1 cellular context compared by ENCODE assay signal in the genomic region with DNA sequence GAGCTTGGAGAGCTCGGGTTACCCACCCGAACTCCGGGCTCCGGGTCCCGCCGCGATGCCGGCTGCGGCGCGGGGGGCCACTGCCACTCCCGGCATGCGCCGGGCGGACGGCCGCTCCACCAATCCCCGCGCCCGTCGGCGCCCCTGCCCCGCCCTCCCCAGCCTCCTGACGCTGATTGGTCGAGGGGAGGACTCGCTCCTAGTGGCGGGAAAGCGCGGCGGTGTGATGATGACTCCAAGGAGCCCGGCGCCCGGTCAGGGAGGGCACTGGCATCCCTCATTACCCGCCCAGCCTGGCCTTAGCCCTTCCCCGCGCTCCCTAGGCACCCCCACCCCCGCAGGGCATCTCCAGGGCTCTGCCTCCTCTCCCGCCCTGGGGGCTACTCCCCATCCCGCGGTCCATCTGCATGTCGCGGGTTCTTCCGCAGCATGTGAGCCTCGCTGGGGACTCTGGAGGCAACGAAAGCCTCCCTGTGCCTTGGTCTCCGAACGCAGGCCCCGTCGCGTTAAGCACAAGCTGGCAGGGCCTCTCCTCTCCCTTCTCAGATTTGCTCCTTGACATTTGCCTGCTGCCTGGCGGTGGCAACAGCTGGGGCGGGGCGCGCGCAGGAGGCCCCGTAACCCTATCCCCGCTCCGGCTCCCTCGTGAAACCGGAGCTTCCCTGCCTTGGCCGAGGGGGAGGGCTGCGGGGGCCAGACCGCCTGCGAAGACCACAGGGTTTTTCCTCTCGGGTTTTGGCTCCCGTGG.
A peak's percentile ranks its signal among the peaks of the same experiment; 100 is the strongest.
TF ChIP-seq lines count a peak whose summit lies in the region.

No MANE protein-coding gene starts in this region.

TF ChIP-seq in WTC11, 78 proteins besides CTCF, POLR2A, EP300 and RAD21 (continued from another document and continues in another):
- TF ChIP-seq, protein P1, sequence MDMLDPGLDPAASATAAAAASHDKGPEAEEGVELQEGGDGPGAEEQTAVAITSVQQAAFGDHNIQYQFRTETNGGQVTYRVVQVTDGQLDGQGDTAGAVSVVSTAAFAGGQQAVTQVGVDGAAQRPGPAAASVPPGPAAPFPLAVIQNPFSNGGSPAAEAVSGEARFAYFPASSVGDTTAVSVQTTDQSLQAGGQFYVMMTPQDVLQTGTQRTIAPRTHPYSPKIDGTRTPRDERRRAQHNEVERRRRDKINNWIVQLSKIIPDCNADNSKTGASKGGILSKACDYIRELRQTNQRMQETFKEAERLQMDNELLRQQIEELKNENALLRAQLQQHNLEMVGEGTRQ (CRISPR knock-in tag; IDR thresholded peaks at IDR 0.05) = no peak
- no peak for TF ChIP-seq JAZF1 (CRISPR knock-in tag; IDR thresholded peaks at IDR 0.05)
- no peak for TF ChIP-seq ZNF423 (CRISPR knock-in tag; IDR thresholded peaks at IDR 0.05)
- TF ChIP-seq TEAD4 (CRISPR knock-in tag; IDR thresholded peaks at IDR 0.05) = peak; percentile 61
- no peak for TF ChIP-seq ZNF416 (CRISPR knock-in tag; IDR thresholded peaks at IDR 0.05)
- TF ChIP-seq IRF2 (CRISPR knock-in tag; IDR thresholded peaks at IDR 0.05; ENCODE audit: borderline replicate concordance, low read depth) = no peak
- TF ChIP-seq RORB (CRISPR knock-in tag; IDR thresholded peaks at IDR 0.05) = no peak
- TF ChIP-seq ETV6 (CRISPR knock-in tag; IDR thresholded peaks at IDR 0.05) = peak; percentile 92
- TF ChIP-seq, protein P2, sequence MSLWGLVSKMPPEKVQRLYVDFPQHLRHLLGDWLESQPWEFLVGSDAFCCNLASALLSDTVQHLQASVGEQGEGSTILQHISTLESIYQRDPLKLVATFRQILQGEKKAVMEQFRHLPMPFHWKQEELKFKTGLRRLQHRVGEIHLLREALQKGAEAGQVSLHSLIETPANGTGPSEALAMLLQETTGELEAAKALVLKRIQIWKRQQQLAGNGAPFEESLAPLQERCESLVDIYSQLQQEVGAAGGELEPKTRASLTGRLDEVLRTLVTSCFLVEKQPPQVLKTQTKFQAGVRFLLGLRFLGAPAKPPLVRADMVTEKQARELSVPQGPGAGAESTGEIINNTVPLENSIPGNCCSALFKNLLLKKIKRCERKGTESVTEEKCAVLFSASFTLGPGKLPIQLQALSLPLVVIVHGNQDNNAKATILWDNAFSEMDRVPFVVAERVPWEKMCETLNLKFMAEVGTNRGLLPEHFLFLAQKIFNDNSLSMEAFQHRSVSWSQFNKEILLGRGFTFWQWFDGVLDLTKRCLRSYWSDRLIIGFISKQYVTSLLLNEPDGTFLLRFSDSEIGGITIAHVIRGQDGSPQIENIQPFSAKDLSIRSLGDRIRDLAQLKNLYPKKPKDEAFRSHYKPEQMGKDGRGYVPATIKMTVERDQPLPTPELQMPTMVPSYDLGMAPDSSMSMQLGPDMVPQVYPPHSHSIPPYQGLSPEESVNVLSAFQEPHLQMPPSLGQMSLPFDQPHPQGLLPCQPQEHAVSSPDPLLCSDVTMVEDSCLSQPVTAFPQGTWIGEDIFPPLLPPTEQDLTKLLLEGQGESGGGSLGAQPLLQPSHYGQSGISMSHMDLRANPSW (CRISPR knock-in tag; conservative IDR thresholded peaks at IDR 0.05; ENCODE audit: low read depth) = no peak; the same call in 1 of the 2 replicates
- TF ChIP-seq, protein P3, sequence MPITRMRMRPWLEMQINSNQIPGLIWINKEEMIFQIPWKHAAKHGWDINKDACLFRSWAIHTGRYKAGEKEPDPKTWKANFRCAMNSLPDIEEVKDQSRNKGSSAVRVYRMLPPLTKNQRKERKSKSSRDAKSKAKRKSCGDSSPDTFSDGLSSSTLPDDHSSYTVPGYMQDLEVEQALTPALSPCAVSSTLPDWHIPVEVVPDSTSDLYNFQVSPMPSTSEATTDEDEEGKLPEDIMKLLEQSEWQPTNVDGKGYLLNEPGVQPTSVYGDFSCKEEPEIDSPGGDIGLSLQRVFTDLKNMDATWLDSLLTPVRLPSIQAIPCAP (CRISPR knock-in tag; IDR thresholded peaks at IDR 0.05) = peak; percentile 85; the same call in 1 of the 2 replicates
- no peak for TF ChIP-seq PRRX2 (CRISPR knock-in tag; IDR thresholded peaks at IDR 0.05)
- TF ChIP-seq ZNF138 (CRISPR knock-in tag; conservative IDR thresholded peaks at IDR 0.05) = peak; percentile 61; the same call in 1 of the 2 replicates
- TF ChIP-seq, protein P4, sequence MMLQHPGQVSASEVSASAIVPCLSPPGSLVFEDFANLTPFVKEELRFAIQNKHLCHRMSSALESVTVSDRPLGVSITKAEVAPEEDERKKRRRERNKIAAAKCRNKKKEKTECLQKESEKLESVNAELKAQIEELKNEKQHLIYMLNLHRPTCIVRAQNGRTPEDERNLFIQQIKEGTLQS (CRISPR knock-in tag; conservative IDR thresholded peaks at IDR 0.05) = no peak
- no peak for TF ChIP-seq OVOL2 (CRISPR knock-in tag; IDR thresholded peaks at IDR 0.05; ENCODE audit: borderline replicate concordance)
- 0 out of 2 replicates have a peak, but pooled peaks have one; percentile 10 for TF ChIP-seq ZNF317 (CRISPR knock-in tag; IDR thresholded peaks at IDR 0.05; ENCODE audit: borderline replicate concordance, low read depth)
- TF ChIP-seq, protein P5, sequence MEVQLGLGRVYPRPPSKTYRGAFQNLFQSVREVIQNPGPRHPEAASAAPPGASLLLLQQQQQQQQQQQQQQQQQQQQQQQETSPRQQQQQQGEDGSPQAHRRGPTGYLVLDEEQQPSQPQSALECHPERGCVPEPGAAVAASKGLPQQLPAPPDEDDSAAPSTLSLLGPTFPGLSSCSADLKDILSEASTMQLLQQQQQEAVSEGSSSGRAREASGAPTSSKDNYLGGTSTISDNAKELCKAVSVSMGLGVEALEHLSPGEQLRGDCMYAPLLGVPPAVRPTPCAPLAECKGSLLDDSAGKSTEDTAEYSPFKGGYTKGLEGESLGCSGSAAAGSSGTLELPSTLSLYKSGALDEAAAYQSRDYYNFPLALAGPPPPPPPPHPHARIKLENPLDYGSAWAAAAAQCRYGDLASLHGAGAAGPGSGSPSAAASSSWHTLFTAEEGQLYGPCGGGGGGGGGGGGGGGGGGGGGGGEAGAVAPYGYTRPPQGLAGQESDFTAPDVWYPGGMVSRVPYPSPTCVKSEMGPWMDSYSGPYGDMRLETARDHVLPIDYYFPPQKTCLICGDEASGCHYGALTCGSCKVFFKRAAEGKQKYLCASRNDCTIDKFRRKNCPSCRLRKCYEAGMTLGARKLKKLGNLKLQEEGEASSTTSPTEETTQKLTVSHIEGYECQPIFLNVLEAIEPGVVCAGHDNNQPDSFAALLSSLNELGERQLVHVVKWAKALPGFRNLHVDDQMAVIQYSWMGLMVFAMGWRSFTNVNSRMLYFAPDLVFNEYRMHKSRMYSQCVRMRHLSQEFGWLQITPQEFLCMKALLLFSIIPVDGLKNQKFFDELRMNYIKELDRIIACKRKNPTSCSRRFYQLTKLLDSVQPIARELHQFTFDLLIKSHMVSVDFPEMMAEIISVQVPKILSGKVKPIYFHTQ (CRISPR knock-in tag; IDR thresholded peaks at IDR 0.05) = no peak
- peak; percentile 93 for TF ChIP-seq SMAD3 (CRISPR knock-in tag; IDR thresholded peaks at IDR 0.05; ENCODE audit: borderline replicate concordance)
- TF ChIP-seq, protein P6, sequence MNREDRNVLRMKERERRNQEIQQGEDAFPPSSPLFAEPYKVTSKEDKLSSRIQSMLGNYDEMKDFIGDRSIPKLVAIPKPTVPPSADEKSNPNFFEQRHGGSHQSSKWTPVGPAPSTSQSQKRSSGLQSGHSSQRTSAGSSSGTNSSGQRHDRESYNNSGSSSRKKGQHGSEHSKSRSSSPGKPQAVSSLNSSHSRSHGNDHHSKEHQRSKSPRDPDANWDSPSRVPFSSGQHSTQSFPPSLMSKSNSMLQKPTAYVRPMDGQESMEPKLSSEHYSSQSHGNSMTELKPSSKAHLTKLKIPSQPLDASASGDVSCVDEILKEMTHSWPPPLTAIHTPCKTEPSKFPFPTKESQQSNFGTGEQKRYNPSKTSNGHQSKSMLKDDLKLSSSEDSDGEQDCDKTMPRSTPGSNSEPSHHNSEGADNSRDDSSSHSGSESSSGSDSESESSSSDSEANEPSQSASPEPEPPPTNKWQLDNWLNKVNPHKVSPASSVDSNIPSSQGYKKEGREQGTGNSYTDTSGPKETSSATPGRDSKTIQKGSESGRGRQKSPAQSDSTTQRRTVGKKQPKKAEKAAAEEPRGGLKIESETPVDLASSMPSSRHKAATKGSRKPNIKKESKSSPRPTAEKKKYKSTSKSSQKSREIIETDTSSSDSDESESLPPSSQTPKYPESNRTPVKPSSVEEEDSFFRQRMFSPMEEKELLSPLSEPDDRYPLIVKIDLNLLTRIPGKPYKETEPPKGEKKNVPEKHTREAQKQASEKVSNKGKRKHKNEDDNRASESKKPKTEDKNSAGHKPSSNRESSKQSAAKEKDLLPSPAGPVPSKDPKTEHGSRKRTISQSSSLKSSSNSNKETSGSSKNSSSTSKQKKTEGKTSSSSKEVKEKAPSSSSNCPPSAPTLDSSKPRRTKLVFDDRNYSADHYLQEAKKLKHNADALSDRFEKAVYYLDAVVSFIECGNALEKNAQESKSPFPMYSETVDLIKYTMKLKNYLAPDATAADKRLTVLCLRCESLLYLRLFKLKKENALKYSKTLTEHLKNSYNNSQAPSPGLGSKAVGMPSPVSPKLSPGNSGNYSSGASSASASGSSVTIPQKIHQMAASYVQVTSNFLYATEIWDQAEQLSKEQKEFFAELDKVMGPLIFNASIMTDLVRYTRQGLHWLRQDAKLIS (CRISPR knock-in tag; IDR thresholded peaks at IDR 0.05; ENCODE audit: borderline replicate concordance) = 0 out of 2 replicates have a peak, but pooled peaks have one; percentile 24
- TF ChIP-seq FOXJ3 (CRISPR knock-in tag; IDR thresholded peaks at IDR 0.05; ENCODE audit: borderline replicate concordance) = peak; percentile 91
- peak; percentile 92 for TF ChIP-seq NFYB (CRISPR knock-in tag; conservative IDR thresholded peaks at IDR 0.05; ENCODE audit: low read depth)
- TF ChIP-seq, protein P7, sequence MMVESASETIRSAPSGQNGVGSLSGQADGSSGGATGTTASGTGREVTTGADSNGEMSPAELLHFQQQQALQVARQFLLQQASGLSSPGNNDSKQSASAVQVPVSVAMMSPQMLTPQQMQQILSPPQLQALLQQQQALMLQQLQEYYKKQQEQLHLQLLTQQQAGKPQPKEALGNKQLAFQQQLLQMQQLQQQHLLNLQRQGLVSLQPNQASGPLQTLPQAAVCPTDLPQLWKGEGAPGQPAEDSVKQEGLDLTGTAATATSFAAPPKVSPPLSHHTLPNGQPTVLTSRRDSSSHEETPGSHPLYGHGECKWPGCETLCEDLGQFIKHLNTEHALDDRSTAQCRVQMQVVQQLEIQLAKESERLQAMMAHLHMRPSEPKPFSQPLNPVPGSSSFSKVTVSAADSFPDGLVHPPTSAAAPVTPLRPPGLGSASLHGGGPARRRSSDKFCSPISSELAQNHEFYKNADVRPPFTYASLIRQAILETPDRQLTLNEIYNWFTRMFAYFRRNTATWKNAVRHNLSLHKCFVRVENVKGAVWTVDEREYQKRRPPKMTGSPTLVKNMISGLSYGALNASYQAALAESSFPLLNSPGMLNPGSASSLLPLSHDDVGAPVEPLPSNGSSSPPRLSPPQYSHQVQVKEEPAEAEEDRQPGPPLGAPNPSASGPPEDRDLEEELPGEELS (CRISPR knock-in tag; IDR thresholded peaks at IDR 0.05) = peak; percentile 95
- peak; percentile 90 for TF ChIP-seq JUN (CRISPR knock-in tag; IDR thresholded peaks at IDR 0.05)
- TF ChIP-seq, protein P8, sequence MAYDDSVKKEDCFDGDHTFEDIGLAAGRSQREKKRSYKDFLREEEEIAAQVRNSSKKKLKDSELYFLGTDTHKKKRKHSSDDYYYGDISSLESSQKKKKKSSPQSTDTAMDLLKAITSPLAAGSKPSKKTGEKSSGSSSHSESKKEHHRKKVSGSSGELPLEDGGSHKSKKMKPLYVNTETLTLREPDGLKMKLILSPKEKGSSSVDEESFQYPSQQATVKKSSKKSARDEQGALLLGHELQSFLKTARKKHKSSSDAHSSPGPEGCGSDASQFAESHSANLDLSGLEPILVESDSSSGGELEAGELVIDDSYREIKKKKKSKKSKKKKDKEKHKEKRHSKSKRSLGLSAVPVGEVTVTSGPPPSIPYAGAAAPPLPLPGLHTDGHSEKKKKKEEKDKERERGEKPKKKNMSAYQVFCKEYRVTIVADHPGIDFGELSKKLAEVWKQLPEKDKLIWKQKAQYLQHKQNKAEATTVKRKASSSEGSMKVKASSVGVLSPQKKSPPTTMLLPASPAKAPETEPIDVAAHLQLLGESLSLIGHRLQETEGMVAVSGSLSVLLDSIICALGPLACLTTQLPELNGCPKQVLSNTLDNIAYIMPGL (CRISPR knock-in tag; IDR thresholded peaks at IDR 0.05) = peak; percentile 65; the same call in 1 of the 2 replicates
- TF ChIP-seq CBFB (CRISPR knock-in tag; IDR thresholded peaks at IDR 0.05; ENCODE audit: low read depth) = 0 out of 2 replicates have a peak, but pooled peaks have one; percentile 31
- TF ChIP-seq ZNF396 (CRISPR knock-in tag; IDR thresholded peaks at IDR 0.05; ENCODE audit: borderline replicate concordance) = no peak
- no peak for TF ChIP-seq HMGA2 (CRISPR knock-in tag; IDR thresholded peaks at IDR 0.05)
- TF ChIP-seq, protein P9, sequence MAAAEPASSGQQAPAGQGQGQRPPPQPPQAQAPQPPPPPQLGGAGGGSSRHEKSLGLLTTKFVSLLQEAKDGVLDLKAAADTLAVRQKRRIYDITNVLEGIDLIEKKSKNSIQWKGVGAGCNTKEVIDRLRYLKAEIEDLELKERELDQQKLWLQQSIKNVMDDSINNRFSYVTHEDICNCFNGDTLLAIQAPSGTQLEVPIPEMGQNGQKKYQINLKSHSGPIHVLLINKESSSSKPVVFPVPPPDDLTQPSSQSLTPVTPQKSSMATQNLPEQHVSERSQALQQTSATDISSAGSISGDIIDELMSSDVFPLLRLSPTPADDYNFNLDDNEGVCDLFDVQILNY (CRISPR knock-in tag; IDR thresholded peaks at IDR 0.05) = peak; percentile 97
- no peak for TF ChIP-seq NFATC4 (CRISPR knock-in tag; IDR thresholded peaks at IDR 0.05)
- TF ChIP-seq NFE2L1 (CRISPR knock-in tag; IDR thresholded peaks at IDR 0.05) = no peak; the same call in 1 of the 2 replicates
- TF ChIP-seq, protein P10, sequence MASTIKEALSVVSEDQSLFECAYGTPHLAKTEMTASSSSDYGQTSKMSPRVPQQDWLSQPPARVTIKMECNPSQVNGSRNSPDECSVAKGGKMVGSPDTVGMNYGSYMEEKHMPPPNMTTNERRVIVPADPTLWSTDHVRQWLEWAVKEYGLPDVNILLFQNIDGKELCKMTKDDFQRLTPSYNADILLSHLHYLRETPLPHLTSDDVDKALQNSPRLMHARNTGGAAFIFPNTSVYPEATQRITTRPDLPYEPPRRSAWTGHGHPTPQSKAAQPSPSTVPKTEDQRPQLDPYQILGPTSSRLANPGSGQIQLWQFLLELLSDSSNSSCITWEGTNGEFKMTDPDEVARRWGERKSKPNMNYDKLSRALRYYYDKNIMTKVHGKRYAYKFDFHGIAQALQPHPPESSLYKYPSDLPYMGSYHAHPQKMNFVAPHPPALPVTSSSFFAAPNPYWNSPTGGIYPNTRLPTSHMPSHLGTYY (CRISPR knock-in tag; IDR thresholded peaks at IDR 0.05) = no peak
- TF ChIP-seq, protein P11, sequence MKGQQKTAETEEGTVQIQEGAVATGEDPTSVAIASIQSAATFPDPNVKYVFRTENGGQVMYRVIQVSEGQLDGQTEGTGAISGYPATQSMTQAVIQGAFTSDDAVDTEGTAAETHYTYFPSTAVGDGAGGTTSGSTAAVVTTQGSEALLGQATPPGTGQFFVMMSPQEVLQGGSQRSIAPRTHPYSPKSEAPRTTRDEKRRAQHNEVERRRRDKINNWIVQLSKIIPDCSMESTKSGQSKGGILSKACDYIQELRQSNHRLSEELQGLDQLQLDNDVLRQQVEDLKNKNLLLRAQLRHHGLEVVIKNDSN (CRISPR knock-in tag; IDR thresholded peaks at IDR 0.05) = peak; percentile 70
- no peak for TF ChIP-seq EMX1 (CRISPR knock-in tag; IDR thresholded peaks at IDR 0.05)
- TF ChIP-seq ATF1 (CRISPR knock-in tag; IDR thresholded peaks at IDR 0.05) = 0 out of 2 replicates have a peak, but pooled peaks have one; percentile 59
